7 cellular contexts compared by ENCODE assay signal in the genomic region with DNA sequence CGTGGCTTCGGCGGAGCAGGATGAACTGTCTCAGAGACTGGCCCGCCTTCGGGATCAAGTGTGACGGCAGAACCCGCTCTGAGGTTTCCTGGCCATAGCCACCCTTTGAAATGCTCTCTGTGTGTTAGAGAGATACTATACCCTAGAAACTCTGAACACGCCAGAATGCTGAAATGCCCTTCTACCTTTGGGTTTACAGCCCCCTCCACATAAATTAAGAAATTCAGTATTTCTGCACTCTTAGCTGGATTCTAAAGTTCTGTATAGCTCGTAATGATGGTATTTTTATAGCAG. TPM values are rescaled to one million over a fixed set of nuclear protein-coding genes. Genes with fewer than 3 reads are reported as not detected.
DNase-seq lines count a peak whose midpoint lies in the region; ATAC-seq and TF ChIP-seq lines count a peak whose summit lies in the region.

No MANE protein-coding gene starts in this region.

- no peak for ATAC-seq in activated CD8-positive, alpha-beta T cell treated with anti-CD3 and anti-CD28 coated beads, Interleukin-2, amount 10 ng/mL, durations not matched to agents 7 days and 5 days
- ATAC-seq in stimulated activated naive B cell treated with anti-CD40 and anti-IgM and Interleukin-4, amounts not matched to agents 10 μg/mL and 1 μg/mL and 100 μg/mL, for 72 hours (replicated peaks): no peak
- ATAC-seq in GM21367 (IDR thresholded peaks at IDR 0.05; ENCODE audit: unreplicated experiment) (no peak), HG02763 (IDR thresholded peaks at IDR 0.05; ENCODE audit: unreplicated experiment) (no peak)

- no peak for DNase-seq in HFFc6
- no peak for DNase-seq in activated CD8-positive, alpha-beta T cell treated with anti-CD3 and anti-CD28 coated beads, Interleukin-2, amount 10 ng/mL, durations not matched to agents 7 days and 5 days
- peak; percentile 15 for DNase-seq in stimulated activated naive B cell treated with anti-CD40 and anti-IgM and Interleukin-4, amounts not matched to agents 10 μg/mL and 1 μg/mL and 100 μg/mL, for 72 hours
- DNase-seq in stimulated activated CD4-positive, alpha-beta T cell treated with anti-CD3 and anti-CD28 coated beads, Interleukin-2, amount 100 ng/mL, for 24 hours: no peak

- H3K36me3 Mint-ChIP-seq in HFFc6 (ENCODE audit: low read depth): peaks cover 7% of the 10 kb centered on the region
- peaks cover 7% of the 10 kb centered on the region for H3K36me3 Mint-ChIP-seq in activated CD8-positive, alpha-beta T cell treated with anti-CD3 and anti-CD28 coated beads, Interleukin-2, amount 10 ng/mL, durations not matched to agents 7 days and 5 days (ENCODE audit: low read depth)
- H3K36me3 Mint-ChIP-seq in stimulated activated naive B cell treated with anti-CD40 and anti-IgM and Interleukin-4, amounts not matched to agents 10 μg/mL and 1 μg/mL and 100 μg/mL, for 72 hours: peaks cover 4 to 14% of the 10 kb centered on the region in 2 donors

- H3K4me1 ChIP-seq in iPS-18a (ENCODE audit: control insufficient read depth, low read depth, low read length): peaks cover 11% of the 10 kb centered on the region

- peak overlapping the region; percentile 100 for H3K4me3 Mint-ChIP-seq in HFFc6
- peak overlapping the region; percentile 100 for H3K4me3 Mint-ChIP-seq in activated CD8-positive, alpha-beta T cell treated with anti-CD3 and anti-CD28 coated beads, Interleukin-2, amount 10 ng/mL, durations not matched to agents 7 days and 5 days
- peak overlapping the region; percentile 96 to 100 for H3K4me3 Mint-ChIP-seq in stimulated activated naive B cell treated with anti-CD40 and anti-IgM and Interleukin-4, amounts not matched to agents 10 μg/mL and 1 μg/mL and 100 μg/mL, for 72 hours

- no peaks in the 10 kb centered on the region for H3K9me3 ChIP-seq in iPS-18a (ENCODE audit: control insufficient read depth, low read depth, low read length)

- H3K27me3 ChIP-seq in iPS-18a (ENCODE audit: control insufficient read depth, insufficient read depth, low read length): no peaks in the 10 kb centered on the region

- H3K36me3 ChIP-seq in iPS-18a (ENCODE audit: control insufficient read depth, low read depth, low read length): no peaks in the 10 kb centered on the region

- POLR2A ChIA-PET in activated CD8-positive, alpha-beta T cell treated with anti-CD3 and anti-CD28 coated beads, Interleukin-2, amount 10 ng/mL, durations not matched to agents 7 days and 5 days (lab: Charles Lee): interaction anchor here (0.6 to 1.3 kb wide), 7 partner anchors 9 to 1937 kb away, joined by 3 to 10 read pairs (median 3); partner anchors contain the start of genes AFG3L2 and MPPE1

- peak overlapping the region; percentile 89 for H3K27ac ChIP-seq in iPS-18a (ENCODE audit: low read length)

- H3K9me3 Mint-ChIP-seq in HFFc6: no peaks in the 10 kb centered on the region
- H3K9me3 Mint-ChIP-seq in activated CD8-positive, alpha-beta T cell treated with anti-CD3 and anti-CD28 coated beads, Interleukin-2, amount 10 ng/mL, durations not matched to agents 7 days and 5 days (ENCODE audit: insufficient read depth): no peaks in the 10 kb centered on the region
- no peaks in the 10 kb centered on the region for H3K9me3 Mint-ChIP-seq in stimulated activated naive B cell treated with anti-CD40 and anti-IgM and Interleukin-4, amounts not matched to agents 10 μg/mL and 1 μg/mL and 100 μg/mL, for 72 hours

- peaks cover 51% of the 10 kb centered on the region for H3K4me1 Mint-ChIP-seq in HFFc6 (ENCODE audit: low read depth)
- H3K4me1 Mint-ChIP-seq in activated CD8-positive, alpha-beta T cell treated with anti-CD3 and anti-CD28 coated beads, Interleukin-2, amount 10 ng/mL, durations not matched to agents 7 days and 5 days (ENCODE audit: low read depth): peaks cover 28% of the 10 kb centered on the region
- peaks cover 8 to 17% of the 10 kb centered on the region in 2 donors for H3K4me1 Mint-ChIP-seq in stimulated activated naive B cell treated with anti-CD40 and anti-IgM and Interleukin-4, amounts not matched to agents 10 μg/mL and 1 μg/mL and 100 μg/mL, for 72 hours

- peaks cover 8% of the 10 kb centered on the region for H3K27me3 Mint-ChIP-seq in HFFc6 (ENCODE audit: insufficient read depth)
- peaks cover 5% of the 10 kb centered on the region for H3K27me3 Mint-ChIP-seq in activated CD8-positive, alpha-beta T cell treated with anti-CD3 and anti-CD28 coated beads, Interleukin-2, amount 10 ng/mL, durations not matched to agents 7 days and 5 days (ENCODE audit: low read depth)
- no peaks in the 10 kb centered on the region for H3K27me3 Mint-ChIP-seq in stimulated activated naive B cell treated with anti-CD40 and anti-IgM and Interleukin-4, amounts not matched to agents 10 μg/mL and 1 μg/mL and 100 μg/mL, for 72 hours

- CTCF ChIA-PET in activated CD8-positive, alpha-beta T cell treated with anti-CD3 and anti-CD28 coated beads, Interleukin-2, amount 10 ng/mL, durations not matched to agents 7 days and 5 days (lab: Charles Lee): no interaction called here

- peak overlapping the region; percentile 100 for H3K27ac Mint-ChIP-seq in HFFc6
- peak overlapping the region; percentile 100 for H3K27ac Mint-ChIP-seq in activated CD8-positive, alpha-beta T cell treated with anti-CD3 and anti-CD28 coated beads, Interleukin-2, amount 10 ng/mL, durations not matched to agents 7 days and 5 days
- H3K27ac Mint-ChIP-seq in stimulated activated naive B cell treated with anti-CD40 and anti-IgM and Interleukin-4, amounts not matched to agents 10 μg/mL and 1 μg/mL and 100 μg/mL, for 72 hours: peak overlapping the region; percentile 99

- TF ChIP-seq CTCF in HFFc6 (IDR thresholded peaks at IDR 0.05): no peak

- peak overlapping the region; percentile 94 for H3K9ac ChIP-seq in iPS-18a (ENCODE audit: low read length)

- peak overlapping the region; percentile 96 for H3K4me3 ChIP-seq in iPS-18a (ENCODE audit: low read length)

RNA-seq across cellular contexts. Expression of gene CHMP1B, which starts 0.8 kb away (rescaled TPM):
- 10 to 100 TPM; 30.9 to 33.7 (median 32.5) TPM for total RNA-seq in HFFc6 (2021; fragmentation: NEBNext Ultra II Directional; extraction: Animal tissue kit (Norgen Biotek cat#: 25700))
- 10 to 100 TPM; 21.1 to 22.8 TPM for total RNA-seq in activated CD8-positive, alpha-beta T cell treated with anti-CD3 and anti-CD28 coated beads, Interleukin-2, amount 10 ng/mL, durations not matched to agents 7 days and 5 days

RNA-seq across cellular contexts. Expression of gene MPPE1, which starts 56.1 kb away (rescaled TPM):
- 10 to 100 TPM; 23.5 to 28.2 (median 26.0) TPM for total RNA-seq in HFFc6 (2021; fragmentation: NEBNext Ultra II Directional; extraction: Animal tissue kit (Norgen Biotek cat#: 25700))
- 10 to 100 TPM; 40.0 to 41.6 TPM for total RNA-seq in activated CD8-positive, alpha-beta T cell treated with anti-CD3 and anti-CD28 coated beads, Interleukin-2, amount 10 ng/mL, durations not matched to agents 7 days and 5 days
